ENCODE assay signal across 26 cellular contexts in the genomic region with DNA sequence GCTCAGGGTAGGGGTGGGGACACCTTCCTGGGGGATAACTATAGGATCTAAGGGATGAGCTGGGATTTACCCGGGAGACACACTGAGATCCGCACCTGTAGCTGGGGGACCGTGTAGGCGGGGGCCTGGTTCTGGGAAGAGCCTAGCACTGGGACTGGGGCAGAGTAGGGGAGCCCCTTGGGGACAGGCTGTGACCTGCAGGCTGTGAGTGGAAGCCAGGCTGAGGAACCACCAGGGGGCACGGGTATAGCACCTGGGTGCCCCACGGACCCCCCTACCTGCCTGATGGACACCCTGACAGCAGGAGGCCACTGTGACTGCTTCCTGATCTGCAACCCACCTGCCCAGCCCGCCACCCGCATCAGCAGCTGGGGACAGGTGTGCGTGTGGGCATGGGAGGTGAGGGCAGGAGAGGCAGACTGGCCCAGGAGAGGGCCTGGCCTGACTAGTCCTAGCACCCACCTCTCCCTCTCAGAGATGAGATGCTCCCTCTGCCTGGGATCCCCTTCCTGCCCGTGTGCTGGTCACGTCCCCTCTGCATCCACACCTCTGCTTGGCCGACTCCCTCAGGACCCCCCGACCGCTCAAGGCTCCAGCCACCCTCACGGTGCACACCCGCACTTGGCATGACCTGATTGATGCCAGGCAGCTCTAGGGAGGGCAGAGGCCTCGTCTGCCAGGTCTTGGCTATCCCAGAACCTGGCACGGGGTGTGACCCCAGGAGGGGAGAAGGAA.
DNase-seq lines count a peak whose midpoint lies in the region; ATAC-seq, FAIRE-seq and TF ChIP-seq lines count a peak whose summit lies in the region.
"Had no signal": no experiment of that assay in that cellular context is flagged by ENCODE, and none has a peak within 500 bp of the region (broad histone marks: within the 10 kb centered on the region; RNA-seq: fewer than 3 reads in every experiment).

No MANE protein-coding gene starts in this region.

- H3K27ac ChIP-seq in kidney (ENCODE audit: low read depth in 2 of 2, low read length in 2 of 2), result no peak overlapping the region
- H3K27ac ChIP-seq: A549, prostate gland, VCaP had no signal

- no peak for TF ChIP-seq CTCF in kidney (IDR thresholded peaks at IDR 0.05; ENCODE audit: borderline replicate concordance, extremely low read depth, insufficient read depth)
- no peak for TF ChIP-seq CTCF in nephron progenitor cell (IDR thresholded peaks at IDR 0.05)

- POLR2A ChIA-PET in activated naive CD8-positive, alpha-beta T cell treated with anti-CD3 and anti-CD28 coated beads, Interleukin-2, amount 10 ng/mL, durations not matched to agents 7 days and 5 days (lab: Charles Lee), result no interaction called here

- H3K27ac Mint-ChIP-seq in activated naive CD8-positive, alpha-beta T cell treated with anti-CD3 and anti-CD28 coated beads, Interleukin-2, amount 10 ng/mL, durations not matched to agents 7 days and 5 days, result no peak overlapping the region
- H3K27ac Mint-ChIP-seq in activated naive CD8-positive, alpha-beta T cell treated with anti-CD3 and anti-CD28 coated beads for 36 hours, result no peak overlapping the region
- H3K27ac Mint-ChIP-seq in nephron progenitor cell, result no peak overlapping the region
- H3K27ac Mint-ChIP-seq: activated CD4-positive, alpha-beta T cell treated with anti-CD3 and anti-CD28 coated beads, Interleukin-2, amount 10 ng/mL, durations not matched to agents 7 days and 5 days; activated naive CD4-positive, alpha-beta T cell treated with anti-CD3 and anti-CD28 coated beads for 36 hours; CD8-positive, alpha-beta memory T cell; H9; stimulated activated naive CD8-positive, alpha-beta T cell treated with anti-CD3 and anti-CD28 coated beads, Interleukin-15, Interleukin-2, amounts not matched to agents 100 ng/mL and 50 ng/mL, for 24 hours had no signal

- no peaks in the 10 kb centered on the region for H3K36me3 Mint-ChIP-seq in activated naive CD8-positive, alpha-beta T cell treated with anti-CD3 and anti-CD28 coated beads, Interleukin-2, amount 10 ng/mL, durations not matched to agents 7 days and 5 days
- H3K36me3 Mint-ChIP-seq in activated naive CD8-positive, alpha-beta T cell treated with anti-CD3 and anti-CD28 coated beads for 36 hours, result no peaks in the 10 kb centered on the region
- H3K36me3 Mint-ChIP-seq in nephron progenitor cell (ENCODE audit: low read depth), result no peaks in the 10 kb centered on the region
- H3K36me3 Mint-ChIP-seq: CD8-positive, alpha-beta memory T cell had no signal

- H3K9me3 ChIP-seq in kidney (ENCODE audit: control insufficient read depth in 1 of 2, low read length in 2 of 2), result no peaks in the 10 kb centered on the region
- H3K9me3 ChIP-seq: A549, prostate gland had no signal

- H3K9ac ChIP-seq in kidney (ENCODE audit: low read length in 2 of 2), result no peak overlapping the region

- no peaks in the 10 kb centered on the region for H3K36me3 ChIP-seq in kidney (ENCODE audit: control insufficient read depth in 1 of 2, insufficient read depth in 2 of 2, low read length in 2 of 2)
- H3K36me3 ChIP-seq: prostate gland had no signal

- no peak overlapping the region for H3K4me3 Mint-ChIP-seq in activated naive CD8-positive, alpha-beta T cell treated with anti-CD3 and anti-CD28 coated beads, Interleukin-2, amount 10 ng/mL, durations not matched to agents 7 days and 5 days
- H3K4me3 Mint-ChIP-seq in activated naive CD8-positive, alpha-beta T cell treated with anti-CD3 and anti-CD28 coated beads for 36 hours, result no peak overlapping the region
- H3K4me3 Mint-ChIP-seq in nephron progenitor cell, result no peak overlapping the region
- H3K4me3 Mint-ChIP-seq: activated CD4-positive, alpha-beta T cell treated with anti-CD3 and anti-CD28 coated beads, Interleukin-2, amount 10 ng/mL, durations not matched to agents 7 days and 5 days; activated naive CD4-positive, alpha-beta T cell treated with anti-CD3 and anti-CD28 coated beads for 36 hours; activated T-cell treated with anti-CD3 and anti-CD28 coated beads, Interleukin-2, amount 50 U/mL, for 4 hours; CD8-positive, alpha-beta memory T cell; H9; stimulated activated naive CD8-positive, alpha-beta T cell treated with anti-CD3 and anti-CD28 coated beads, Interleukin-15, Interleukin-2, amounts not matched to agents 100 ng/mL and 50 ng/mL, for 24 hours had no signal

- H3K4me3 ChIP-seq in kidney (ENCODE audit: low read length in 2 of 2), result no peak overlapping the region
- H3K4me3 ChIP-seq: A549, prostate gland had no signal

- intact Hi-C loops in kidney (cut with DNase I), result no loop called here
- intact Hi-C loops in sciatic nerve (cut with DNase I), result loop anchor here (5.0 kb wide), 1 partner anchor 637 kb away; no protein-coding TSS in a partner anchor

- H3K4me1 Mint-ChIP-seq in activated naive CD8-positive, alpha-beta T cell treated with anti-CD3 and anti-CD28 coated beads, Interleukin-2, amount 10 ng/mL, durations not matched to agents 7 days and 5 days, result no peaks in the 10 kb centered on the region
- no peaks in the 10 kb centered on the region for H3K4me1 Mint-ChIP-seq in activated naive CD8-positive, alpha-beta T cell treated with anti-CD3 and anti-CD28 coated beads for 36 hours
- H3K4me1 Mint-ChIP-seq in nephron progenitor cell, result peaks cover 7% of the 10 kb centered on the region
- H3K4me1 Mint-ChIP-seq: activated CD4-positive, alpha-beta T cell treated with anti-CD3 and anti-CD28 coated beads, Interleukin-2, amount 10 ng/mL, durations not matched to agents 7 days and 5 days; CD8-positive, alpha-beta memory T cell; H9 had no signal

- no peaks in the 10 kb centered on the region for H3K27me3 Mint-ChIP-seq in activated naive CD8-positive, alpha-beta T cell treated with anti-CD3 and anti-CD28 coated beads, Interleukin-2, amount 10 ng/mL, durations not matched to agents 7 days and 5 days
- H3K27me3 Mint-ChIP-seq in activated naive CD8-positive, alpha-beta T cell treated with anti-CD3 and anti-CD28 coated beads for 36 hours, result no peaks in the 10 kb centered on the region
- H3K27me3 Mint-ChIP-seq in nephron progenitor cell (ENCODE audit: low read depth, poor library complexity), result peaks cover 6% of the 10 kb centered on the region
- H3K27me3 Mint-ChIP-seq: activated CD4-positive, alpha-beta T cell treated with anti-CD3 and anti-CD28 coated beads, Interleukin-2, amount 10 ng/mL, durations not matched to agents 7 days and 5 days; stimulated activated naive CD8-positive, alpha-beta T cell treated with anti-CD3 and anti-CD28 coated beads, Interleukin-15, Interleukin-2, amounts not matched to agents 100 ng/mL and 50 ng/mL, for 24 hours had no signal

- no peak for ATAC-seq in activated naive CD8-positive, alpha-beta T cell treated with anti-CD3 and anti-CD28 coated beads, Interleukin-2, amount 10 ng/mL, durations not matched to agents 7 days and 5 days (ENCODE audit: low read depth)
- ATAC-seq in sciatic nerve (no peak), GM18868 (IDR thresholded peaks at IDR 0.05; ENCODE audit: unreplicated experiment) (no peak)
- ATAC-seq: activated T-cell treated with anti-CD3 and anti-CD28 coated beads, Interleukin-2, amount 50 U/mL, for 4 hours had no signal

- H3K9me3 Mint-ChIP-seq in activated naive CD8-positive, alpha-beta T cell treated with anti-CD3 and anti-CD28 coated beads, Interleukin-2, amount 10 ng/mL, durations not matched to agents 7 days and 5 days, result no peaks in the 10 kb centered on the region
- H3K9me3 Mint-ChIP-seq in activated naive CD8-positive, alpha-beta T cell treated with anti-CD3 and anti-CD28 coated beads for 36 hours, result no peaks in the 10 kb centered on the region
- no peaks in the 10 kb centered on the region for H3K9me3 Mint-ChIP-seq in nephron progenitor cell
- H3K9me3 Mint-ChIP-seq: activated CD4-positive, alpha-beta T cell treated with anti-CD3 and anti-CD28 coated beads, Interleukin-2, amount 10 ng/mL, durations not matched to agents 7 days and 5 days; activated naive CD4-positive, alpha-beta T cell treated with anti-CD3 and anti-CD28 coated beads for 36 hours; activated T-cell treated with anti-CD3 and anti-CD28 coated beads, Interleukin-2, amount 50 U/mL, for 4 hours; CD8-positive, alpha-beta memory T cell; H9; stimulated activated naive CD8-positive, alpha-beta T cell treated with anti-CD3 and anti-CD28 coated beads, Interleukin-15, Interleukin-2, amounts not matched to agents 100 ng/mL and 50 ng/mL, for 24 hours had no signal

- no peak for FAIRE-seq in kidney (lab: Jason Lieb, UNC)
- FAIRE-seq: A549, colon, GM19239 had no signal

- no peaks in the 10 kb centered on the region for H3K4me1 ChIP-seq in kidney (ENCODE audit: control insufficient read depth in 1 of 2, insufficient read depth in 1 of 2, low read depth in 1 of 2, low read length in 2 of 2)
- H3K4me1 ChIP-seq: A549, prostate gland had no signal

- DNase-seq in activated naive CD8-positive, alpha-beta T cell treated with anti-CD3 and anti-CD28 coated beads, Interleukin-2, amount 10 ng/mL, durations not matched to agents 7 days and 5 days, result peak; percentile 24
- no peak for DNase-seq in activated naive CD8-positive, alpha-beta T cell treated with anti-CD3 and anti-CD28 coated beads for 36 hours
- DNase-seq in NAMALWA (ENCODE audit: low spot score) (peak; percentile 11), kidney (peak; percentile 62), sciatic nerve (ENCODE audit: low spot score) (peak; percentile 43), DMS 273 (lab: John Stamatoyannopoulos, UW; ENCODE audit: unreplicated experiment) (no peak), nephron progenitor cell (no peak)
- DNase-seq: activated CD4-positive, alpha-beta T cell treated with anti-CD3 and anti-CD28 coated beads, Interleukin-2, amount 10 ng/mL, durations not matched to agents 7 days and 5 days; activated naive CD4-positive, alpha-beta T cell treated with anti-CD3 and anti-CD28 coated beads for 36 hours; activated T-cell treated with anti-CD3 and anti-CD28 coated beads, Interleukin-2, amount 50 U/mL, for 4 hours; AML-193; amygdala; effector CD8-positive, alpha-beta T cell; H9; KBM-7; MM.1S; NCI-H1436; NCI-H2081 treated with DMSO at 0.1 percent for 48 hours had no signal

Comparison
In these comparisons a context has a peak if more than half of its experiments do, and no peak if none do; other contexts are left out.
1. DNase-seq: peak in activated naive CD8-positive, alpha-beta T cell treated with anti-CD3 and anti-CD28 coated beads, Interleukin-2, amount 10 ng/mL, durations not matched to agents 7 days and 5 days (single experiment), NAMALWA (single experiment), kidney (single experiment) and sciatic nerve (single experiment); none in activated naive CD8-positive, alpha-beta T cell treated with anti-CD3 and anti-CD28 coated beads for 36 hours (single experiment), DMS 273 (single experiment) and nephron progenitor cell (single experiment).